ENCODE assay signal across 1 cellular context in the genomic region with DNA sequence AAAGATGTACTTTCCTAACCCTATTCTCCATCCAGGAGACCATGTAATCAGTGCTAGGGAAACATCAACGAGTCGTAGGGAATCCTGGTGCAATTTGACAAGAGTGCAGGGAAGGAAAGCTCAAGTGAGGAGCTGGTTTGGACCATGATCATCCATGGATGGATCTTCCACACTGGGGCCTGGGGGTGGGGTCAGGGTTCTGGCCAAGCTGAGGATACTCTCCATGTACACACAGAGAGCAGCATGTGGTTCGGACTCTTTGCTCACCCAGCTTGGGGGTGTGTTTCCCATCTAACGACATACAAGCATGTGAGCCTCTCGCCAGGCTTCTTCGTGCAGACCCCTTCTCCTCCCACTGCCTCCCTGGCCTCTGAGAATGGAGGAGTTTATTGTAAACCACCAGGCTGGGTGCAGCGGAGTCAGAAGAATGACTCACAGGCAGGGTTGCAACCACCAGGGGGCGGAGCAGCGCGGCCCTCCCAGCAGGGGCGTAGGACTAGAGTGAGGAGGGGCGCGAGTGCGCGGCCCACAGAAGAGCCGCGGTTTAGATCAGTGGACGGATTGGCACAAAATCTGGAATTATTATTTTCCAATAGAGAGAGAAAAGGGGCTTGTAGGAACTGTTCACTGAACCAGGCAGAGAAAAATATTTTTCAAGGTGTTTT.
TF ChIP-seq lines count a peak whose summit lies in the region.

No MANE protein-coding gene starts in this region.

TF ChIP-seq in H1, 55 proteins besides CTCF, POLR2A, EP300 and RAD21:
- TF ChIP-seq JUND (IDR thresholded peaks at IDR 0.05; ENCODE audit: low read length) (peak; percentile 78; the same call in 1 of the 2 replicates), CREB1 (IDR thresholded peaks at IDR 0.05) (0 out of 2 replicates have a peak, but pooled peaks have one; percentile 17)
- TF ChIP-seq, protein P1, sequence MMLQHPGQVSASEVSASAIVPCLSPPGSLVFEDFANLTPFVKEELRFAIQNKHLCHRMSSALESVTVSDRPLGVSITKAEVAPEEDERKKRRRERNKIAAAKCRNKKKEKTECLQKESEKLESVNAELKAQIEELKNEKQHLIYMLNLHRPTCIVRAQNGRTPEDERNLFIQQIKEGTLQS (IDR thresholded peaks at IDR 0.05; ENCODE audit: insufficient read depth, low read depth, low read length): 0 out of 2 replicates have a peak, but pooled peaks have one; percentile 40
